In genomic region chr11:46535688-46536087, GRCh38 we compare ENCODE assay signal across 1 cellular context.
TF ChIP-seq lines count a peak whose summit lies in the region.

No MANE protein-coding gene starts in this region.

TF ChIP-seq in GM23338, 12 proteins besides CTCF, POLR2A, EP300 and RAD21 (continued from another document):
- no peak for TF ChIP-seq ZNF331 (CRISPR knock-in tag; IDR thresholded peaks at IDR 0.05; ENCODE audit: low read depth)
- no peak for TF ChIP-seq EZH2 (IDR thresholded peaks at IDR 0.05; ENCODE audit: low read depth, unreplicated experiment)
- no peak for TF ChIP-seq JUNB (IDR thresholded peaks at IDR 0.05; ENCODE audit: unreplicated experiment)
- TF ChIP-seq CREB1 (CRISPR knock-in tag; IDR thresholded peaks at IDR 0.05; ENCODE audit: low read depth): no peak
- no peak for TF ChIP-seq POLR2AphosphoS5 (IDR thresholded peaks at IDR 0.05; ENCODE audit: low read depth)
- TF ChIP-seq REST (IDR thresholded peaks at IDR 0.05; ENCODE audit: unreplicated experiment): no peak
